10 cellular contexts compared by ENCODE assay signal in genomic region chr7:116227678-116228239, GRCh38. TPM values are rescaled to one million over a fixed set of nuclear protein-coding genes. Genes with fewer than 3 reads are reported as not detected.
A peak's percentile ranks its signal among the peaks of the same experiment; 100 is the strongest.
DNase-seq lines count a peak whose midpoint lies in the region; ATAC-seq and TF ChIP-seq lines count a peak whose summit lies in the region.
"Had no signal": no experiment of that assay in that cellular context is flagged by ENCODE, and none has a peak within 500 bp of the region (broad histone marks: within the 10 kb centered on the region; RNA-seq: fewer than 3 reads in every experiment).

No MANE protein-coding gene starts in this region.

- peak in 3 of 4 donors; percentile 55 to 80 (median 66) for ATAC-seq in heart left ventricle

- H3K4me1 ChIP-seq in HEK293 (ENCODE audit: control insufficient read depth, insufficient read depth, low read length) (peaks cover 54% of the 10 kb centered on the region), ascending aorta (peaks cover 31 to 70% of the 10 kb centered on the region in 2 donors), heart left ventricle (peaks cover 11 to 98% (median 50%) of the 10 kb centered on the region in 12 donors), suprapubic skin (peaks cover 50% of the 10 kb centered on the region)

- no peak for DNase-seq in ascending aorta (ENCODE audit: low spot score in 2 of 2)
- DNase-seq in heart left ventricle, result no peak
- no peak for DNase-seq in suprapubic skin (ENCODE audit: low spot score in 2 of 2)
- no peak for DNase-seq in activated CD4-positive, alpha-beta T cell treated with anti-CD3 and anti-CD28 coated beads, Interleukin-2, amount 50 U/mL, for 48 hours
- DNase-seq in COLO829 (ENCODE audit: low spot score), result no peak
- DNase-seq in NCI-H2196 (lab: John Stamatoyannopoulos, UW; ENCODE audit: unreplicated experiment), result no peak
- DNase-seq: left cardiac atrium, NCI-H774, T1000 had no signal

- CTCF ChIA-PET in HEK293 (lab: Yijun Ruan, JAX), result interaction anchor here (0.6 to 1.9 kb wide), 3 partner anchors 30 to 47 kb away, joined by 3 to 7 read pairs (median 4); no protein-coding TSS in a partner anchor

- 58 to 64% (median 61%) methylated on average over 2 of the region's 2 CpGs for WGBS in heart left ventricle, 4 donors
- 53% methylated on average over 2 of the region's 2 CpGs for WGBS in suprapubic skin

- TF ChIP-seq CTCF in HEK293 (tag by site-specific recombination; IDR thresholded peaks at IDR 0.05), result no peak
- TF ChIP-seq CTCF in ascending aorta (IDR thresholded peaks at IDR 0.05), result no peak
- no peak for TF ChIP-seq CTCF in heart left ventricle (IDR thresholded peaks at IDR 0.05)
- no peak for TF ChIP-seq CTCF in suprapubic skin (IDR thresholded peaks at IDR 0.05)

- TF ChIP-seq EP300 in suprapubic skin (IDR thresholded peaks at IDR 0.05), result no peak

- POLR2A ChIA-PET in HEK293 (lab: Yijun Ruan, JAX), result no interaction called here

- H3K27me3 ChIP-seq in ascending aorta (no peaks in the 10 kb centered on the region), heart left ventricle (no peaks in the 10 kb centered on the region), suprapubic skin (no peaks in the 10 kb centered on the region)

- H3K27ac ChIP-seq in HEK293 (ENCODE audit: extremely low read depth, low read depth, low read length), result no peak overlapping the region
- H3K27ac ChIP-seq in ascending aorta, result peak overlapping the region; percentile 84 to 91
- H3K27ac ChIP-seq in heart left ventricle, result peak overlapping the region in 10 of 12 donors; percentile 11 to 89 (median 52)
- peak overlapping the region; percentile 55 for H3K27ac ChIP-seq in suprapubic skin

- H3K9me3 ChIP-seq in HEK293 (ENCODE audit: control insufficient read depth, insufficient read depth, low read depth, low read length) (no peaks in the 10 kb centered on the region), ascending aorta (no peaks in the 10 kb centered on the region), heart left ventricle (no peaks in the 10 kb centered on the region), suprapubic skin (no peaks in the 10 kb centered on the region)

- H3K4me3 ChIP-seq in HEK293 (ENCODE audit: low read depth, low read length) (no peak overlapping the region), ascending aorta (peak overlapping the region in 1 of 2 donors; percentile 10), heart left ventricle (no peak overlapping the region), suprapubic skin (no peak overlapping the region)

- H3K36me3 ChIP-seq in HEK293 (ENCODE audit: control insufficient read depth in 2 of 2, insufficient read depth in 1 of 2, low read length in 2 of 2) (no peaks in the 10 kb centered on the region), ascending aorta (no peaks in the 10 kb centered on the region), heart left ventricle (no peaks in the 10 kb centered on the region), suprapubic skin (no peaks in the 10 kb centered on the region)

- TF ChIP-seq POLR2A in heart left ventricle (IDR thresholded peaks at IDR 0.05) (no peak), suprapubic skin (IDR thresholded peaks at IDR 0.05) (no peak)

- intact Hi-C loops in ascending aorta (cut with DNase I), result no loop called here
- intact Hi-C loops in heart left ventricle (cut with DNase I), result loop anchor here in 1 of 10 donors (2.0 kb wide), 1 partner anchor 17 kb away; the partner anchor contains the start of gene TES

TF ChIP-seq in HEK293, 187 proteins besides CTCF, POLR2A, EP300 and RAD21 (continues in another document):
- TF ChIP-seq ZNF596 (tag by site-specific recombination; IDR thresholded peaks at IDR 0.05) (no peak), ZNF140 (tag by site-specific recombination; IDR thresholded peaks at IDR 0.05) (no peak), ZNF362 (tag by site-specific recombination; IDR thresholded peaks at IDR 0.05) (peak; percentile 93), ZEB2 (tag by site-specific recombination; IDR thresholded peaks at IDR 0.05) (peak; percentile 82), GLI2 (tag by site-specific recombination; IDR thresholded peaks at IDR 0.05; ENCODE audit: borderline replicate concordance, low read depth) (0 out of 2 replicates have a peak, but pooled peaks have one; percentile 11), PBX3 (CRISPR knock-in tag; IDR thresholded peaks at IDR 0.05) (no peak), ZBTB17 (tag by site-specific recombination; IDR thresholded peaks at IDR 0.05) (peak; percentile 59; the same call in 1 of the 2 replicates), ZNF629 (tag by site-specific recombination; IDR thresholded peaks at IDR 0.05) (peak; percentile 62), ZSCAN4 (tag by site-specific recombination; IDR thresholded peaks at IDR 0.05) (peak; percentile 17; the same call in 1 of the 2 replicates), ZSCAN30 (tag by site-specific recombination; IDR thresholded peaks at IDR 0.05) (0 out of 2 replicates have a peak, but pooled peaks have one; percentile 52), ZNF660 (tag by site-specific recombination; IDR thresholded peaks at IDR 0.05) (0 out of 2 replicates have a peak, but pooled peaks have one; percentile 10), PRDM6 (tag by site-specific recombination; IDR thresholded peaks at IDR 0.05) (peak; percentile 66), TCF7L2 (IDR thresholded peaks at IDR 0.05; ENCODE audit: borderline replicate concordance, low read depth, low read length) (no peak), ZNF600 (tag by site-specific recombination; IDR thresholded peaks at IDR 0.05) (peak; percentile 91)

RNA-seq across cellular contexts. Expression of gene TES, which starts 17.4 kb away (rescaled TPM):
- total RNA-seq in ascending aorta (108 TPM), heart left ventricle (10 to 100 TPM; 15.6 to 42.2 (median 22.8) TPM), suprapubic skin (10 to 100 TPM; 44.3 to 66.0 (median 57.5) TPM)
- polyA plus RNA-seq in heart left ventricle, result 10 to 100 TPM; 10.3 to 66.9 TPM
